1 cellular context compared by ENCODE assay signal in genomic region chr10:32932330-32932729, GRCh38.
TF ChIP-seq lines count a peak whose summit lies in the region.

No MANE protein-coding gene starts in this region.

TF ChIP-seq in A549, 52 proteins besides CTCF, POLR2A, EP300 and RAD21 (continued from another document):
- no peak for TF ChIP-seq HMGXB4 (CRISPR knock-in tag; IDR thresholded peaks at IDR 0.05; ENCODE audit: borderline replicate concordance)
- no peak for TF ChIP-seq TFCP2L1 (CRISPR knock-in tag; IDR thresholded peaks at IDR 0.05)
- TF ChIP-seq JUNB (IDR thresholded peaks at IDR 0.05) = no peak
- TF ChIP-seq MAX (IDR thresholded peaks at IDR 0.05) = no peak
- no peak for TF ChIP-seq FOXS1 (CRISPR knock-in tag; IDR thresholded peaks at IDR 0.05)
- TF ChIP-seq RFX5 (IDR thresholded peaks at IDR 0.05) = no peak
